Comparison of ENCODE assay signal across 8 cellular contexts in the genomic region with DNA sequence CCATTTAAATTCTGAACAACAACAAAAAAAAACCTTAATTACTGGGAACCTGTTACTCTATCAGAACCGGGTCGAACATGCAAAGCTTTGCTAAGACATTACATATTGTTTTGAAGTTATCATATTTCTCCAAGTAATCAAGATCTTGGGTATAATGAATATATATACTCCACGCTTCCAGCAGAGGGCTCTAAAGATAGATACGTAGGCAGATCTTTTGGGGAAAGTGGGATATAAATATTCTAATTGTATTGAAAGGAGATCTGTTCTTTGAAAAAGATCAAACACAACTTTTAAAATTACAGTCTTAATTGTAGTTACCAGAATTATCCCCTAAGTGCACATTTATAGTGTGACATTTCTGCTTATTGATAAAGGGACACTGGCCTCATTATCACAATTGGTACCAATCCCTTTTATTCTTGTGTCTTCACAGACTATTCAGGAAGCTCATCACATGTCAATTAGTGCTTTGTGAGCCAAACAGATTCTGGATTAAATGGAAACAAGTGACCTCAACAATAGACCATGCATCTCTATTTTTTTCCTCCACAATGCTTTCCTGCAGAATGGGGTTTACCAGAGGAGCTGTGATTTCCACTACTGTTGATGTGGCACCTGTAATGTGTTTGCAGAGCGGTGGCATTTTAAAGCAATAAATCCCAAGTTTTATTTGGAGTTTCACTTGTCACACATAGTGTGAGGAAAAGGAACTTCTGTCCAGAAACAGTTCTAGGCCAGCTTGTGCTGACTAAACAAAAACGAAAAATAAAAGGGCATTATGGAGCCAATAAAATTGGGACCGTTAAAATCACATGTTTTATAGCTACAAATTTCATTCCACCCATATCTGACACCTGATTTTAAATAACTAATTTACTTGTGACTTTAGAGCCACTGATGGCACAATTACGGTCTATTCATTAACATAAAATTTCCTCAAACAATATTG.
A peak's percentile ranks its signal among the peaks of the same experiment; 100 is the strongest.
DNase-seq lines count a peak whose midpoint lies in the region; ATAC-seq and TF ChIP-seq lines count a peak whose summit lies in the region.

No MANE protein-coding gene starts in this region.

- RAD21 ChIA-PET in HCT116 (lab: Charles Lee; ENCODE audit: low non-redundant PET in 1 of 2, low total read pairs in 2 of 2, uncharacterized antibody in 2 of 2, unreplicated experiment in 2 of 2), result no interaction called here

- TF ChIP-seq RAD21 in HCT116 (IDR thresholded peaks at IDR 0.05; ENCODE audit: low read depth), result peak; percentile 59

- H2AFZ ChIP-seq in HCT116 (ENCODE audit: low read depth, low read length, poor library complexity, severe bottlenecking), result no peak overlapping the region

- H4K20me1 ChIP-seq in HCT116 (ENCODE audit: insufficient read depth), result no peaks in the 10 kb centered on the region

- no peak overlapping the region for H3K9ac ChIP-seq in HCT116 (ENCODE audit: low read length)

- peaks cover 0 to 5% of the 10 kb centered on the region in 2 donors for H3K27me3 Mint-ChIP-seq in CD8-positive, alpha-beta memory T cell

- H3K27me3 ChIP-seq in HCT116 (ENCODE audit: insufficient read depth, low read length), result no peaks in the 10 kb centered on the region
- H3K27me3 ChIP-seq in CD8-positive, alpha-beta memory T cell (ENCODE audit: insufficient read depth, low read length, poor library complexity, severe bottlenecking), result no peaks in the 10 kb centered on the region

- H3K27ac ChIP-seq in HCT116 (ENCODE audit: low read depth, low read length) (no peak overlapping the region), RWPE1 (no peak overlapping the region), substantia nigra (ENCODE audit: low read depth, low read length, poor library complexity, severe bottlenecking) (peak overlapping the region; percentile 68)
- no peak overlapping the region for H3K27ac ChIP-seq in CD8-positive, alpha-beta memory T cell (ENCODE audit: low read depth, low read length)

- TF ChIP-seq POLR2A in HCT116 (IDR thresholded peaks at IDR 0.05; ENCODE audit: borderline replicate concordance, extremely low read depth, insufficient read depth, insufficient read length), result no peak

- no peak overlapping the region for H3K4me3 ChIP-seq in HCT116 (replicated peaks in 1 of 2; ENCODE audit: low read depth in 1 of 2, low read length in 2 of 2)
- H3K4me3 ChIP-seq in fibroblast of pulmonary artery (replicated peaks; ENCODE audit: low read depth, low read length), result no peak overlapping the region
- H3K4me3 ChIP-seq in CD8-positive, alpha-beta memory T cell (ENCODE audit: low read length), result no peak overlapping the region

- H3K27ac Mint-ChIP-seq in CD8-positive, alpha-beta memory T cell, result no peak overlapping the region

- no TSS peak for BruUV-seq in HCT116 (replicated peaks; lab: Mats Ljungman, UMichigan)

- no peaks in the 10 kb centered on the region for H3K4me1 ChIP-seq in HCT116 (ENCODE audit: control insufficient read depth in 1 of 2, insufficient read depth in 2 of 2, low read length in 2 of 2)
- H3K4me1 ChIP-seq in CD8-positive, alpha-beta memory T cell (ENCODE audit: insufficient read depth, low read length), result no peaks in the 10 kb centered on the region

- peak; percentile 38 to 70 (median 52); a peak in 5 of 6 replicates for TF ChIP-seq CTCF in HCT116 (IDR thresholded peaks at IDR 0.05 in 2 of 3, conservative IDR thresholded peaks at IDR 0.05 in 1 of 3; ENCODE audit: borderline replicate concordance in 1 of 3, insufficient read depth in 1 of 3, low read depth in 2 of 3, low read length in 2 of 3)
- TF ChIP-seq CTCF in RWPE1 (conservative IDR thresholded peaks at IDR 0.05; ENCODE audit: low read depth), result peak; percentile 60
- TF ChIP-seq CTCF in fibroblast of pulmonary artery (IDR thresholded peaks at IDR 0.05; ENCODE audit: low read length, missing control alignments), result peak; percentile 51

- no peaks in the 10 kb centered on the region for H3K9me3 Mint-ChIP-seq in CD8-positive, alpha-beta memory T cell

- H3K4me3 Mint-ChIP-seq in CD8-positive, alpha-beta memory T cell, result no peak overlapping the region

- no peaks in the 10 kb centered on the region for H3K79me2 ChIP-seq in HCT116 (ENCODE audit: insufficient read depth, low read length)

- no peak for ATAC-seq in HCT116

- H3K4me2 ChIP-seq in HCT116 (ENCODE audit: low read length), result no peak overlapping the region

- no peaks in the 10 kb centered on the region for H3K4me1 Mint-ChIP-seq in CD8-positive, alpha-beta memory T cell

- intact Hi-C loops in HCT116 (cut with micrococcal nuclease), result loop anchor here (1.0 to 2.0 kb wide), 3 partner anchors 353 to 446 kb away; no protein-coding TSS in a partner anchor

- H3K36me3 ChIP-seq in HCT116 (ENCODE audit: control insufficient read depth in 1 of 2, insufficient read depth in 2 of 2, low read length in 2 of 2), result no peaks in the 10 kb centered on the region
- H3K36me3 ChIP-seq in CD8-positive, alpha-beta memory T cell (ENCODE audit: insufficient read depth, low read length), result no peaks in the 10 kb centered on the region

- no peaks in the 10 kb centered on the region for H3K9me3 ChIP-seq in HCT116 (ENCODE audit: control insufficient read depth in 1 of 2, insufficient read depth in 1 of 2, low read depth in 1 of 2, low read length in 2 of 2)
- no peaks in the 10 kb centered on the region for H3K9me3 ChIP-seq in CD8-positive, alpha-beta memory T cell (ENCODE audit: low read length)

- POLR2A ChIA-PET in HCT116 (lab: Charles Lee), result no interaction called here
- POLR2A ChIA-PET in RWPE1 (lab: Yijun Ruan, JAX; ENCODE audit: low non-redundant PET), result interaction anchor here (0.5 kb wide), 1 partner anchor 434 kb away, joined by 3 read pairs; no protein-coding TSS in a partner anchor
- POLR2A ChIA-PET in CD8-positive, alpha-beta memory T cell (lab: Charles Lee), result no interaction called here

- peak; percentile 17 for DNase-seq in AG20443 (ENCODE audit: low spot score)
- no peak for DNase-seq in HCT116 (ENCODE audit: low read depth, low spot score)
- DNase-seq in RWPE1 (ENCODE audit: low spot score), result peak; percentile 24
- peak; percentile 33 for DNase-seq in fibroblast of pulmonary artery (ENCODE audit: low read depth)
- DNase-seq in substantia nigra (lab: John Stamatoyannopoulos, UW), result peak in 1 of 49 donors; percentile 38
- no peak for DNase-seq in NK-92 (lab: John Stamatoyannopoulos, UW; ENCODE audit: unreplicated experiment)
- DNase-seq in activated effector memory CD4-positive, alpha-beta T cell treated with Interleukin-2 at 50 U/mL for 16 hours, result no peak
- no peak for DNase-seq in CD8-positive, alpha-beta memory T cell

- H3K36me3 Mint-ChIP-seq in CD8-positive, alpha-beta memory T cell, result no peaks in the 10 kb centered on the region

- CTCF ChIA-PET in HCT116 (lab: Charles Lee), result interaction anchor here (1.0 to 1.8 kb wide), 4 partner anchors 27 to 405 kb away, joined by 3 to 12 read pairs (median 4); no protein-coding TSS in a partner anchor
- CTCF ChIA-PET in RWPE1 (lab: Yijun Ruan, JAX), result interaction anchor here (0.5 to 1.1 kb wide), 13 partner anchors 10 to 809 kb away, joined by 3 to 4 read pairs (median 3); no protein-coding TSS in a partner anchor
- CTCF ChIA-PET in CD8-positive, alpha-beta memory T cell (lab: Charles Lee), result no interaction called here

- H3K9me2 ChIP-seq in HCT116 (ENCODE audit: insufficient read depth), result no peaks in the 10 kb centered on the region

TF ChIP-seq in HCT116, 20 proteins besides CTCF, POLR2A, EP300 and RAD21:
- no peak for TF ChIP-seq CBX3 (IDR thresholded peaks at IDR 0.05; ENCODE audit: low read depth)
- no peak for TF ChIP-seq SP1 (IDR thresholded peaks at IDR 0.05; ENCODE audit: low read depth)
- no peak for TF ChIP-seq EGR1 (IDR thresholded peaks at IDR 0.05; ENCODE audit: low read depth)
- TF ChIP-seq CEBPB (IDR thresholded peaks at IDR 0.05; ENCODE audit: low read depth), result no peak

Comparison
In these comparisons a context has a peak if more than half of its experiments do, and no peak if none do; other contexts are left out.
1. DNase-seq: peak in AG20443 (single experiment), RWPE1 (single experiment) and fibroblast of pulmonary artery (single experiment); none in HCT116 (single experiment), NK-92 (single experiment), activated effector memory CD4-positive, alpha-beta T cell treated with Interleukin-2 at 50 U/mL for 16 hours (single experiment) and CD8-positive, alpha-beta memory T cell (0 of 5).
2. Peak in every context shown above with its lines, with median percentiles within 50 percentile points of each other: CTCF ChIP-seq.